1 cellular context compared by ENCODE assay signal in the genomic region with DNA sequence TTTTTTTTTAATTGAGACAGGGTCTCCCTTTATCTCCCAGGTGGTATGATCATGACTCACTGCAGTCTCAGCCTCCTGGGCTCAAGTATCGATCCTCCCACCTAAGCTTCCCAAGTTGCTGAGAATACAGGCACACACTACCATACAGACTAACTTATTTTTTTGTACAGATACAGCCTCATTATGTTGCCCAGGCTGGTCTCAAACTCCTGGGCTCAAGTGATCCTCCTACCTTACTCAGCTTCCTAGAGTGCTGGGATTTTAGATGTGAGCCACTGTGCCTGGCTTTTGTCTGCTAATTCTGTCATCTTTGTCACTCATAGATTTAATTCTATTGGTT.
TF ChIP-seq lines count a peak whose summit lies in the region.

No MANE protein-coding gene starts in this region.

TF ChIP-seq in IMR-90, 13 proteins besides CTCF, POLR2A, EP300 and RAD21:
- TF ChIP-seq, protein P1, sequence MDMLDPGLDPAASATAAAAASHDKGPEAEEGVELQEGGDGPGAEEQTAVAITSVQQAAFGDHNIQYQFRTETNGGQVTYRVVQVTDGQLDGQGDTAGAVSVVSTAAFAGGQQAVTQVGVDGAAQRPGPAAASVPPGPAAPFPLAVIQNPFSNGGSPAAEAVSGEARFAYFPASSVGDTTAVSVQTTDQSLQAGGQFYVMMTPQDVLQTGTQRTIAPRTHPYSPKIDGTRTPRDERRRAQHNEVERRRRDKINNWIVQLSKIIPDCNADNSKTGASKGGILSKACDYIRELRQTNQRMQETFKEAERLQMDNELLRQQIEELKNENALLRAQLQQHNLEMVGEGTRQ (IDR thresholded peaks at IDR 0.05; ENCODE audit: low read depth, low read length), result no peak
- TF ChIP-seq RFX5 (IDR thresholded peaks at IDR 0.05; ENCODE audit: low read depth, low read length), result no peak
- no peak for TF ChIP-seq MXI1 (IDR thresholded peaks at IDR 0.05; ENCODE audit: borderline replicate concordance, low read depth, low read length)
- TF ChIP-seq BHLHE40 (IDR thresholded peaks at IDR 0.05; ENCODE audit: low read depth, low read length), result no peak
- TF ChIP-seq CEBPB (IDR thresholded peaks at IDR 0.05; ENCODE audit: low read depth, low read length), result no peak
- TF ChIP-seq ELK1 (IDR thresholded peaks at IDR 0.05; ENCODE audit: borderline replicate concordance, low read depth, low read length), result no peak
- TF ChIP-seq MAZ (IDR thresholded peaks at IDR 0.05; ENCODE audit: borderline replicate concordance, low read depth, low read length), result no peak
- TF ChIP-seq RCOR1 (IDR thresholded peaks at IDR 0.05; ENCODE audit: insufficient replicate concordance, low read length), result no peak
- no peak for TF ChIP-seq NFE2L2 (IDR thresholded peaks at IDR 0.05; ENCODE audit: low read depth, low read length)
- TF ChIP-seq MAFK (IDR thresholded peaks at IDR 0.05; ENCODE audit: low read depth, low read length), result no peak
